1 cellular context compared by ENCODE assay signal in the genomic region with DNA sequence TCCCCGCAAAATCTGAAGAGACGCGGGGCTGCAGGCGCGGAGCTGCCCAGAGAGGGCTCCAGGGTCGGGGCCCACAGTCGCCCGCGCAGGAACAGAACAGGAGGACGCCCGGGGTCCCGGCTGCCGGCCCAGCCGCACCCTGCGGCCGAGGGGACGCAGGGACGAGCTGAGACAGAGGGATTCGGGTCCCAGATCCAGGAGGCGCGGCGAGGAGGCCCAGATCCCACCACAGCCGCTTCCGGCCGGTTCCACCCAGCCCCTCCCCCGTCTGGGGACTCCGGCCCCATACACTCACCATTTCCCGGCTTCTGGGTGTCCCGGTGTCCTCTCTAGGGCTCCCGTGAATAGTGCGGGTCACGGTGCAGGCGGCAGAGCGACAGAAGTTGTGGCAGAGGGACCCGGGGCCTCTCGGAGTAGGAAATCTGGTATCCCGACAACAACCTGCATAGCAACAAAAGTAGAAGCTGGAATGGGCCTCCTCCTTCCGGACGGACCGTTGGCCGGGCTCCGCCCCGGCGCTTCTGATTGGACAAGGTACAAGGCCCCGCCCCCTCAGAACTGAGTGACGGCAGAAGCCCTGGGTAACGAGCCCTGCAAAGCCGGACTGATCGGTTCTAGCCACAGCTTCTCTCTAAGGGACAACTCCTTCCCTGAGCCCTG.
TF ChIP-seq lines count a peak whose summit lies in the region.

A gene (minus strand): TSS at position 466 of the 660 bp plus-strand sequence. CDS start 168 bp downstream, at position 298.

TF ChIP-seq in H1, 55 proteins besides CTCF, POLR2A, EP300 and RAD21:
- TF ChIP-seq YY1 (IDR thresholded peaks at IDR 0.05; ENCODE audit: low read depth, low read length) = no peak; the same call in 1 of the 2 replicates
- TF ChIP-seq KDM4A (IDR thresholded peaks at IDR 0.05; ENCODE audit: low read depth, low read length, severe bottlenecking) = peak; percentile 74
- no peak for TF ChIP-seq SP2 (IDR thresholded peaks at IDR 0.05; ENCODE audit: low read length)
- TF ChIP-seq ASH2L (IDR thresholded peaks at IDR 0.05; ENCODE audit: low read length) = peak; percentile 55
- TF ChIP-seq SAP30 (IDR thresholded peaks at IDR 0.05; ENCODE audit: insufficient read depth, insufficient replicate concordance, low read length) = peak; percentile 25
- TF ChIP-seq SP1 (IDR thresholded peaks at IDR 0.05; ENCODE audit: low read depth, low read length) = peak; percentile 83
- no peak for TF ChIP-seq ZNF274 (IDR thresholded peaks at IDR 0.05; ENCODE audit: borderline replicate concordance, extremely low read depth, low read length)
- peak; percentile 76 for TF ChIP-seq POLR2AphosphoS5 (IDR thresholded peaks at IDR 0.05; ENCODE audit: low read depth, low read length)
- peak; percentile 85; the same call in 1 of the 2 replicates for TF ChIP-seq TAF1 (IDR thresholded peaks at IDR 0.05; ENCODE audit: low read depth, low read length)
- TF ChIP-seq, protein P1, sequence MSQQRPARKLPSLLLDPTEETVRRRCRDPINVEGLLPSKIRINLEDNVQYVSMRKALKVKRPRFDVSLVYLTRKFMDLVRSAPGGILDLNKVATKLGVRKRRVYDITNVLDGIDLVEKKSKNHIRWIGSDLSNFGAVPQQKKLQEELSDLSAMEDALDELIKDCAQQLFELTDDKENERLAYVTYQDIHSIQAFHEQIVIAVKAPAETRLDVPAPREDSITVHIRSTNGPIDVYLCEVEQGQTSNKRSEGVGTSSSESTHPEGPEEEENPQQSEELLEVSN (IDR thresholded peaks at IDR 0.05) = peak; percentile 39
- TF ChIP-seq SP4 (IDR thresholded peaks at IDR 0.05; ENCODE audit: low read length) = 0 out of 2 replicates have a peak, but pooled peaks have one; percentile 53
- peak; percentile 59; the same call in 1 of the 2 replicates for TF ChIP-seq RBBP5 (IDR thresholded peaks at IDR 0.05; ENCODE audit: borderline replicate concordance, low read depth, low read length)
- 0 out of 4 replicates have a peak, but pooled peaks of 1 of the 2 experiments have one; percentile 41 for TF ChIP-seq SIN3A (conservative IDR thresholded peaks at IDR 0.05 in 1 of 2, IDR thresholded peaks at IDR 0.05 in 1 of 2; ENCODE audit: low read depth in 1 of 2, low read length in 2 of 2)
- TF ChIP-seq POU5F1 (IDR thresholded peaks at IDR 0.05; ENCODE audit: low read depth, low read length) = no peak
- TF ChIP-seq, protein P2, sequence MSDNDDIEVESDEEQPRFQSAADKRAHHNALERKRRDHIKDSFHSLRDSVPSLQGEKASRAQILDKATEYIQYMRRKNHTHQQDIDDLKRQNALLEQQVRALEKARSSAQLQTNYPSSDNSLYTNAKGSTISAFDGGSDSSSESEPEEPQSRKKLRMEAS (IDR thresholded peaks at IDR 0.05) = 0 out of 2 replicates have a peak, but pooled peaks have one; percentile 16
- TF ChIP-seq PHF8 (conservative IDR thresholded peaks at IDR 0.05; ENCODE audit: low read depth, low read length) = peak; percentile 76
- peak; percentile 79 for TF ChIP-seq TBP (IDR thresholded peaks at IDR 0.05; ENCODE audit: low read depth, low read length)
- peak; percentile 59; the same call in 1 of the 2 replicates for TF ChIP-seq RFX5 (IDR thresholded peaks at IDR 0.05; ENCODE audit: borderline replicate concordance, low read depth, low read length)
- TF ChIP-seq, protein P3, sequence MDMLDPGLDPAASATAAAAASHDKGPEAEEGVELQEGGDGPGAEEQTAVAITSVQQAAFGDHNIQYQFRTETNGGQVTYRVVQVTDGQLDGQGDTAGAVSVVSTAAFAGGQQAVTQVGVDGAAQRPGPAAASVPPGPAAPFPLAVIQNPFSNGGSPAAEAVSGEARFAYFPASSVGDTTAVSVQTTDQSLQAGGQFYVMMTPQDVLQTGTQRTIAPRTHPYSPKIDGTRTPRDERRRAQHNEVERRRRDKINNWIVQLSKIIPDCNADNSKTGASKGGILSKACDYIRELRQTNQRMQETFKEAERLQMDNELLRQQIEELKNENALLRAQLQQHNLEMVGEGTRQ (IDR thresholded peaks at IDR 0.05; ENCODE audit: low read length) = no peak
TF ChIP-seq in H1: peak in this region for 14.
